Comparison of ENCODE assay signal across 1 cellular context in the genomic region with DNA sequence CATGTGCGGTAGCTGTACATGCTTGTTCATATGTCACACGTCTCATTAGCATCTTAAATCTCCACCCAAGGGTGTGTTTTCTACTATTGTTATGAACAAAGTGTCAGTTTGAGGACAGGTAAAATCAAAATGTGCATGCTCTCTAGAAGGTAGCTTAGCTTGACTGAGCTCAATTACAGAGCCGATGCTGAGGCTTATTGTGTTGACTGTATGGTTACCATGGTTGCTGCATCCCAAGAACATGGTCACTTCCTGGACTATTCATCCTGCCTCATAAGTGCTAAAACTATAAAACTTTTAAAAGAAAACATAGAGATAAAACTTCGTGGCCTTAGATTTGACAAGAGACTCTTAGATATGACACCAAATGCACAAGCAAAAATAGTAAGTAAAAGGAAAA.
TF ChIP-seq lines count a peak whose summit lies in the region.

No MANE protein-coding gene starts in this region.

TF ChIP-seq in GM23338, 12 proteins besides CTCF, POLR2A, EP300 and RAD21 (continued from another document):
- TF ChIP-seq, protein P1, sequence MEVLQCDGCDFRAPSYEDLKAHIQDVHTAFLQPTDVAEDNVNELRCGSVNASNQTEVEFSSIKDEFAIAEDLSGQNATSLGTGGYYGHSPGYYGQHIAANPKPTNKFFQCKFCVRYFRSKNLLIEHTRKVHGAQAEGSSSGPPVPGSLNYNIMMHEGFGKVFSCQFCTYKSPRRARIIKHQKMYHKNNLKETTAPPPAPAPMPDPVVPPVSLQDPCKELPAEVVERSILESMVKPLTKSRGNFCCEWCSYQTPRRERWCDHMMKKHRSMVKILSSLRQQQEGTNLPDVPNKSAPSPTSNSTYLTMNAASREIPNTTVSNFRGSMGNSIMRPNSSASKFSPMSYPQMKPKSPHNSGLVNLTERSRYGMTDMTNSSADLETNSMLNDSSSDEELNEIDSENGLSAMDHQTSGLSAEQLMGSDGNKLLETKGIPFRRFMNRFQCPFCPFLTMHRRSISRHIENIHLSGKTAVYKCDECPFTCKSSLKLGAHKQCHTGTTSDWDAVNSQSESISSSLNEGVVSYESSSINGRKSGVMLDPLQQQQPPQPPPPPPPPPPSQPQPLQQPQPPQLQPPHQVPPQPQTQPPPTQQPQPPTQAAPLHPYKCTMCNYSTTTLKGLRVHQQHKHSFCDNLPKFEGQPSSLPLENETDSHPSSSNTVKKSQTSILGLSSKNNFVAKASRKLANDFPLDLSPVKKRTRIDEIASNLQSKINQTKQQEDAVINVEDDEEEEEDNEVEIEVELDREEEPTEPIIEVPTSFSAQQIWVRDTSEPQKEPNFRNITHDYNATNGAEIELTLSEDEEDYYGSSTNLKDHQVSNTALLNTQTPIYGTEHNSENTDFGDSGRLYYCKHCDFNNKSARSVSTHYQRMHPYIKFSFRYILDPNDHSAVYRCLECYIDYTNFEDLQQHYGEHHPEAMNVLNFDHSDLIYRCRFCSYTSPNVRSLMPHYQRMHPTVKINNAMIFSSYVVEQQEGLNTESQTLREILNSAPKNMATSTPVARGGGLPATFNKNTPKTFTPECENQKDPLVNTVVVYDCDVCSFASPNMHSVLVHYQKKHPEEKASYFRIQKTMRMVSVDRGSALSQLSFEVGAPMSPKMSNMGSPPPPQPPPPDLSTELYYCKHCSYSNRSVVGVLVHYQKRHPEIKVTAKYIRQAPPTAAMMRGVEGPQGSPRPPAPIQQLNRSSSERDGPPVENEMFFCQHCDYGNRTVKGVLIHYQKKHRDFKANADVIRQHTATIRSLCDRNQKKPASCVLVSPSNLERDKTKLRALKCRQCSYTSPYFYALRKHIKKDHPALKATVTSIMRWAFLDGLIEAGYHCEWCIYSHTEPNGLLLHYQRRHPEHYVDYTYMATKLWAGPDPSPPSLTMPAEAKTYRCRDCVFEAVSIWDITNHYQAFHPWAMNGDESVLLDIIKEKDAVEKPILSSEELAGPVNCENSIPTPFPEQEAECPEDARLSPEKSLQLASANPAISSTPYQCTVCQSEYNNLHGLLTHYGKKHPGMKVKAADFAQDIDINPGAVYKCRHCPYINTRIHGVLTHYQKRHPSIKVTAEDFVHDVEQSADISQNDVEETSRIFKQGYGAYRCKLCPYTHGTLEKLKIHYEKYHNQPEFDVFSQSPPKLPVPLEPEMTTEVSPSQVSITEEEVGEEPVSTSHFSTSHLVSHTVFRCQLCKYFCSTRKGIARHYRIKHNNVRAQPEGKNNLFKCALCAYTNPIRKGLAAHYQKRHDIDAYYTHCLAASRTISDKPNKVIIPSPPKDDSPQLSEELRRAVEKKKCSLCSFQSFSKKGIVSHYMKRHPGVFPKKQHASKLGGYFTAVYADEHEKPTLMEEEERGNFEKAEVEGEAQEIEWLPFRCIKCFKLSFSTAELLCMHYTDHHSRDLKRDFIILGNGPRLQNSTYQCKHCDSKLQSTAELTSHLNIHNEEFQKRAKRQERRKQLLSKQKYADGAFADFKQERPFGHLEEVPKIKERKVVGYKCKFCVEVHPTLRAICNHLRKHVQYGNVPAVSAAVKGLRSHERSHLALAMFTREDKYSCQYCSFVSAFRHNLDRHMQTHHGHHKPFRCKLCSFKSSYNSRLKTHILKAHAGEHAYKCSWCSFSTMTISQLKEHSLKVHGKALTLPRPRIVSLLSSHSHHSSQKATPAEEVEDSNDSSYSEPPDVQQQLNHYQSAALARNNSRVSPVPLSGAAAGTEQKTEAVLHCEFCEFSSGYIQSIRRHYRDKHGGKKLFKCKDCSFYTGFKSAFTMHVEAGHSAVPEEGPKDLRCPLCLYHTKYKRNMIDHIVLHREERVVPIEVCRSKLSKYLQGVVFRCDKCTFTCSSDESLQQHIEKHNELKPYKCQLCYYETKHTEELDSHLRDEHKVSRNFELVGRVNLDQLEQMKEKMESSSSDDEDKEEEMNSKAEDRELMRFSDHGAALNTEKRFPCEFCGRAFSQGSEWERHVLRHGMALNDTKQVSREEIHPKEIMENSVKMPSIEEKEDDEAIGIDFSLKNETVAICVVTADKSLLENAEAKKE (CRISPR knock-in tag; IDR thresholded peaks at IDR 0.05): no peak
- no peak for TF ChIP-seq NANOG (IDR thresholded peaks at IDR 0.05; ENCODE audit: borderline replicate concordance)
- TF ChIP-seq EZH2phosphoT487 (IDR thresholded peaks at IDR 0.05; ENCODE audit: unreplicated experiment): no peak
- TF ChIP-seq, protein P2, sequence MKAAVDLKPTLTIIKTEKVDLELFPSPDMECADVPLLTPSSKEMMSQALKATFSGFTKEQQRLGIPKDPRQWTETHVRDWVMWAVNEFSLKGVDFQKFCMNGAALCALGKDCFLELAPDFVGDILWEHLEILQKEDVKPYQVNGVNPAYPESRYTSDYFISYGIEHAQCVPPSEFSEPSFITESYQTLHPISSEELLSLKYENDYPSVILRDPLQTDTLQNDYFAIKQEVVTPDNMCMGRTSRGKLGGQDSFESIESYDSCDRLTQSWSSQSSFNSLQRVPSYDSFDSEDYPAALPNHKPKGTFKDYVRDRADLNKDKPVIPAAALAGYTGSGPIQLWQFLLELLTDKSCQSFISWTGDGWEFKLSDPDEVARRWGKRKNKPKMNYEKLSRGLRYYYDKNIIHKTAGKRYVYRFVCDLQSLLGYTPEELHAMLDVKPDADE (IDR thresholded peaks at IDR 0.05): no peak
- TF ChIP-seq CREB1 (CRISPR knock-in tag; IDR thresholded peaks at IDR 0.05; ENCODE audit: low read depth): no peak
- TF ChIP-seq, protein P3, sequence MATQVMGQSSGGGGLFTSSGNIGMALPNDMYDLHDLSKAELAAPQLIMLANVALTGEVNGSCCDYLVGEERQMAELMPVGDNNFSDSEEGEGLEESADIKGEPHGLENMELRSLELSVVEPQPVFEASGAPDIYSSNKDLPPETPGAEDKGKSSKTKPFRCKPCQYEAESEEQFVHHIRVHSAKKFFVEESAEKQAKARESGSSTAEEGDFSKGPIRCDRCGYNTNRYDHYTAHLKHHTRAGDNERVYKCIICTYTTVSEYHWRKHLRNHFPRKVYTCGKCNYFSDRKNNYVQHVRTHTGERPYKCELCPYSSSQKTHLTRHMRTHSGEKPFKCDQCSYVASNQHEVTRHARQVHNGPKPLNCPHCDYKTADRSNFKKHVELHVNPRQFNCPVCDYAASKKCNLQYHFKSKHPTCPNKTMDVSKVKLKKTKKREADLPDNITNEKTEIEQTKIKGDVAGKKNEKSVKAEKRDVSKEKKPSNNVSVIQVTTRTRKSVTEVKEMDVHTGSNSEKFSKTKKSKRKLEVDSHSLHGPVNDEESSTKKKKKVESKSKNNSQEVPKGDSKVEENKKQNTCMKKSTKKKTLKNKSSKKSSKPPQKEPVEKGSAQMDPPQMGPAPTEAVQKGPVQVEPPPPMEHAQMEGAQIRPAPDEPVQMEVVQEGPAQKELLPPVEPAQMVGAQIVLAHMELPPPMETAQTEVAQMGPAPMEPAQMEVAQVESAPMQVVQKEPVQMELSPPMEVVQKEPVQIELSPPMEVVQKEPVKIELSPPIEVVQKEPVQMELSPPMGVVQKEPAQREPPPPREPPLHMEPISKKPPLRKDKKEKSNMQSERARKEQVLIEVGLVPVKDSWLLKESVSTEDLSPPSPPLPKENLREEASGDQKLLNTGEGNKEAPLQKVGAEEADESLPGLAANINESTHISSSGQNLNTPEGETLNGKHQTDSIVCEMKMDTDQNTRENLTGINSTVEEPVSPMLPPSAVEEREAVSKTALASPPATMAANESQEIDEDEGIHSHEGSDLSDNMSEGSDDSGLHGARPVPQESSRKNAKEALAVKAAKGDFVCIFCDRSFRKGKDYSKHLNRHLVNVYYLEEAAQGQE (IDR thresholded peaks at IDR 0.05; ENCODE audit: unreplicated experiment): no peak
- no peak for TF ChIP-seq EZH2 (IDR thresholded peaks at IDR 0.05; ENCODE audit: low read depth, unreplicated experiment)
- no peak for TF ChIP-seq ZNF114 (CRISPR knock-in tag; IDR thresholded peaks at IDR 0.05)
- TF ChIP-seq ZNF331 (CRISPR knock-in tag; IDR thresholded peaks at IDR 0.05; ENCODE audit: low read depth): no peak
